20 cellular contexts compared by ENCODE assay signal in genomic region chr16:88957456-88957767, GRCh38. TPM values are rescaled to one million over a fixed set of nuclear protein-coding genes. Genes with fewer than 3 reads are reported as not detected.
DNase-seq lines count a peak whose midpoint lies in the region; ATAC-seq and TF ChIP-seq lines count a peak whose summit lies in the region.
"Had no signal": no experiment of that assay in that cellular context is flagged by ENCODE, and none has a peak within 500 bp of the region (broad histone marks: within the 10 kb centered on the region; RNA-seq: fewer than 3 reads in every experiment).

No MANE protein-coding gene starts in this region.

- no peaks in the 10 kb centered on the region for H3K36me3 ChIP-seq in CD8-positive, alpha-beta memory T cell (ENCODE audit: insufficient read depth, low read length)
- H3K36me3 ChIP-seq: heart left ventricle had no signal

- H3K4me3 ChIP-seq in CD8-positive, alpha-beta memory T cell (ENCODE audit: low read length) = no peak overlapping the region
- H3K4me3 ChIP-seq in coronary artery = peak overlapping the region; percentile 21
- H3K4me3 ChIP-seq: mucosa of descending colon had no signal

- peaks cover 10% of the 10 kb centered on the region for H3K4me1 ChIP-seq in CD8-positive, alpha-beta memory T cell (ENCODE audit: insufficient read depth, low read length)

- H3K27me3 Mint-ChIP-seq in activated naive CD4-positive, alpha-beta T cell treated with anti-CD3 and anti-CD28 coated beads, Interleukin-2, amount 10 ng/mL, durations not matched to agents 7 days and 5 days = peaks cover 51% of the 10 kb centered on the region
- peaks cover 17 to 41% of the 10 kb centered on the region in 2 donors for H3K27me3 Mint-ChIP-seq in CD8-positive, alpha-beta memory T cell

- no peak overlapping the region for H3K4me3 Mint-ChIP-seq in activated naive CD4-positive, alpha-beta T cell treated with anti-CD3 and anti-CD28 coated beads, Interleukin-2, amount 10 ng/mL, durations not matched to agents 7 days and 5 days
- peak overlapping the region; percentile 9 to 78 (median 50) for H3K4me3 Mint-ChIP-seq in CD8-positive, alpha-beta memory T cell
- peak overlapping the region; percentile 33 for H3K4me3 Mint-ChIP-seq in stimulated activated effector memory CD8-positive, alpha-beta T cell treated with anti-CD3 and anti-CD28 coated beads, Interleukin-12 subunit alpha, Interleukin-12 subunit beta, amount 100 ng/mL, for 72 hours

- POLR2A ChIA-PET in CD8-positive, alpha-beta memory T cell (lab: Charles Lee) = no interaction called here

- no peak overlapping the region for H3K27ac ChIP-seq in CD8-positive, alpha-beta memory T cell (ENCODE audit: low read depth, low read length)
- H3K27ac ChIP-seq in coronary artery = no peak overlapping the region
- H3K27ac ChIP-seq: heart left ventricle had no signal

- CTCF ChIA-PET in activated naive CD4-positive, alpha-beta T cell treated with anti-CD3 and anti-CD28 coated beads, Interleukin-2, amount 10 ng/mL, durations not matched to agents 7 days and 5 days (lab: Charles Lee) = interaction anchor here (1.4 to 1.8 kb wide), 2 partner anchors 15 to 100 kb away, joined by 4 to 6 read pairs; no protein-coding TSS in a partner anchor
- CTCF ChIA-PET in CD8-positive, alpha-beta memory T cell (lab: Charles Lee) = no interaction called here

- ATAC-seq in activated naive CD4-positive, alpha-beta T cell treated with anti-CD3 and anti-CD28 coated beads, Interleukin-2, amount 50 U/mL, for 72 hours = peak in 1 of 2 donors; percentile 25
- no peak for ATAC-seq in stimulated activated effector memory CD8-positive, alpha-beta T cell treated with anti-CD3 and anti-CD28 coated beads, Interleukin-12 subunit alpha, Interleukin-12 subunit beta, amount 100 ng/mL, for 72 hours

- H3K9me3 ChIP-seq in CD8-positive, alpha-beta memory T cell (ENCODE audit: low read length) = no peaks in the 10 kb centered on the region
- H3K9me3 ChIP-seq: mucosa of descending colon had no signal

- H3K4me1 Mint-ChIP-seq in activated naive CD4-positive, alpha-beta T cell treated with anti-CD3 and anti-CD28 coated beads, Interleukin-2, amount 10 ng/mL, durations not matched to agents 7 days and 5 days = peaks cover 17% of the 10 kb centered on the region
- peaks cover 11 to 17% (median 12%) of the 10 kb centered on the region in 3 donors for H3K4me1 Mint-ChIP-seq in CD8-positive, alpha-beta memory T cell
- H3K4me1 Mint-ChIP-seq in stimulated activated effector memory CD8-positive, alpha-beta T cell treated with anti-CD3 and anti-CD28 coated beads, Interleukin-12 subunit alpha, Interleukin-12 subunit beta, amount 100 ng/mL, for 72 hours = peaks cover 17% of the 10 kb centered on the region

- no peak for TF ChIP-seq CTCF in coronary artery (IDR thresholded peaks at IDR 0.05)

- H3K27ac Mint-ChIP-seq in activated naive CD4-positive, alpha-beta T cell treated with anti-CD3 and anti-CD28 coated beads, Interleukin-2, amount 50 U/mL, for 72 hours = peak overlapping the region; percentile 7 to 84
- H3K27ac Mint-ChIP-seq in activated naive CD4-positive, alpha-beta T cell treated with anti-CD3 and anti-CD28 coated beads, Interleukin-2, amount 10 ng/mL, durations not matched to agents 7 days and 5 days = no peak overlapping the region
- H3K27ac Mint-ChIP-seq in CD8-positive, alpha-beta memory T cell = peak overlapping the region in 3 of 8 donors; percentile 8 to 72 (median 13)
- peak overlapping the region; percentile 78 for H3K27ac Mint-ChIP-seq in stimulated activated effector memory CD8-positive, alpha-beta T cell treated with anti-CD3 and anti-CD28 coated beads, Interleukin-12 subunit alpha, Interleukin-12 subunit beta, amount 100 ng/mL, for 72 hours

- DNase-seq in activated naive CD4-positive, alpha-beta T cell treated with anti-CD3 and anti-CD28 coated beads, Interleukin-2, amount 50 U/mL, for 72 hours (ENCODE audit: low spot score in 2 of 2) = no peak
- DNase-seq in activated naive CD4-positive, alpha-beta T cell treated with anti-CD3 and anti-CD28 coated beads, Interleukin-2, amount 10 ng/mL, durations not matched to agents 7 days and 5 days = no peak
- no peak for DNase-seq in CD8-positive, alpha-beta memory T cell
- DNase-seq in coronary artery (ENCODE audit: low spot score) = no peak
- DNase-seq in stimulated activated effector memory CD8-positive, alpha-beta T cell treated with anti-CD3 and anti-CD28 coated beads, Interleukin-12 subunit alpha, Interleukin-12 subunit beta, amount 100 ng/mL, for 72 hours (ENCODE audit: low spot score in 2 of 2) = no peak
- no peak for DNase-seq in foreskin melanocyte
- no peak for DNase-seq in NCI-H2171 (lab: John Stamatoyannopoulos, UW)
- DNase-seq: activated CD4-positive, alpha-beta T cell treated with anti-CD3 and anti-CD28 coated beads, Interleukin-2, amount 50 U/mL, for 48 hours; activated T-cell treated with anti-CD3 and anti-CD28 coated beads, Interleukin-2, amount 50 U/mL, for 1 hour; COR-L47; cortex of kidney; DND-41; KG1; NCI-H187; NCI-H2227 treated with DMSO at 0.1 percent for 48 hours; NCI-H82 had no signal

- no peaks in the 10 kb centered on the region for H3K9me3 Mint-ChIP-seq in activated naive CD4-positive, alpha-beta T cell treated with anti-CD3 and anti-CD28 coated beads, Interleukin-2, amount 50 U/mL, for 72 hours
- no peaks in the 10 kb centered on the region for H3K9me3 Mint-ChIP-seq in activated naive CD4-positive, alpha-beta T cell treated with anti-CD3 and anti-CD28 coated beads, Interleukin-2, amount 10 ng/mL, durations not matched to agents 7 days and 5 days
- no peaks in the 10 kb centered on the region for H3K9me3 Mint-ChIP-seq in CD8-positive, alpha-beta memory T cell
- no peaks in the 10 kb centered on the region for H3K9me3 Mint-ChIP-seq in stimulated activated effector memory CD8-positive, alpha-beta T cell treated with anti-CD3 and anti-CD28 coated beads, Interleukin-12 subunit alpha, Interleukin-12 subunit beta, amount 100 ng/mL, for 72 hours

- H3K36me3 Mint-ChIP-seq in activated naive CD4-positive, alpha-beta T cell treated with anti-CD3 and anti-CD28 coated beads, Interleukin-2, amount 50 U/mL, for 72 hours = no peaks in the 10 kb centered on the region
- H3K36me3 Mint-ChIP-seq in activated naive CD4-positive, alpha-beta T cell treated with anti-CD3 and anti-CD28 coated beads, Interleukin-2, amount 10 ng/mL, durations not matched to agents 7 days and 5 days = no peaks in the 10 kb centered on the region
- H3K36me3 Mint-ChIP-seq in CD8-positive, alpha-beta memory T cell = peaks cover 0 to 3% (median 0%) of the 10 kb centered on the region in 3 donors
- no peaks in the 10 kb centered on the region for H3K36me3 Mint-ChIP-seq in stimulated activated effector memory CD8-positive, alpha-beta T cell treated with anti-CD3 and anti-CD28 coated beads, Interleukin-12 subunit alpha, Interleukin-12 subunit beta, amount 100 ng/mL, for 72 hours

- no peaks in the 10 kb centered on the region for H3K27me3 ChIP-seq in CD8-positive, alpha-beta memory T cell (ENCODE audit: insufficient read depth, low read length, poor library complexity, severe bottlenecking)

RNA-seq across cellular contexts. Expression of gene CBFA2T3, which starts 19.6 kb away (rescaled TPM):
- 1 to 10 TPM in 1 of 2 donors, under 1 TPM in 1; 0.76 to 1.1 TPM for total RNA-seq in activated naive CD4-positive, alpha-beta T cell treated with anti-CD3 and anti-CD28 coated beads, Interleukin-2, amount 50 U/mL, for 72 hours
- total RNA-seq in CD8-positive, alpha-beta memory T cell = under 1 TPM in 1 of 2 experiments, not detected in 1; 0.22 TPM
- polyA plus RNA-seq in CD8-positive, alpha-beta memory T cell = not detected
- total RNA-seq: endothelial cell of umbilical vein, osteocyte had no signal
- polyA plus RNA-seq: endothelial cell of umbilical vein had no signal
